25 cellular contexts compared by ENCODE assay signal in the genomic region with DNA sequence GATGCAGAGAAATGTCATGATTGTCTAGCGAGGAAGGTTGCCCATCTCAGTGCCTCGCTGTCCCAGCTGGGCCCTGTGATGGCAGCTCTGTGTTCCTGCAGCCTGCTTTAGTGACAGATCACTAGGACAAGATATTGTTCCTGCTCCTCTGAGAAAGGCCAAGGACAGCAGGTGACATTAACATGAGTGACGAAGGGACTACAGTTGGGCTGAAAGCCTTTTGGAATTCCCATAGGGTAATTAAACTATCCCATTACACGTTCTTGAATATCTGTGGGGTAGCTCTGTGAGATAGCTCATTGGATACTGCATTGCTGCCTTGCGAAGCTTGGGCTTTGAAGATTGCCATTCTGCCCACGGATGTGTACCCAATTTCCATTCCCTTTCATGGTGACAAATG.
"Had no signal": no experiment of that assay in that cellular context is flagged by ENCODE, and none has a peak within 500 bp of the region (broad histone marks: within the 10 kb centered on the region; RNA-seq: fewer than 3 reads in every experiment).

No MANE protein-coding gene starts in this region.

- H3K9ac ChIP-seq: SK-N-SH had no signal

- H3K27me3 ChIP-seq: Peyer's patch, SJCRH30 had no signal

- H3K9me3 ChIP-seq: Peyer's patch, SJCRH30, SK-N-SH had no signal

- H3K36me3 Mint-ChIP-seq: activated naive CD8-positive, alpha-beta T cell treated with anti-CD3 and anti-CD28 coated beads for 36 hours had no signal

- H3K27ac Mint-ChIP-seq: activated CD4-positive, alpha-beta memory T cell treated with anti-CD3 and anti-CD28 coated beads, Interleukin-2, amount 10 ng/mL, durations not matched to agents 7 days and 5 days; activated CD4-positive, alpha-beta T cell treated with anti-CD3 and anti-CD28 coated beads for 36 hours; activated naive CD4-positive, alpha-beta T cell treated with anti-CD3 and anti-CD28 coated beads, Interleukin-2, amount 10 ng/mL, durations not matched to agents 7 days and 5 days; activated naive CD8-positive, alpha-beta T cell treated with anti-CD3 and anti-CD28 coated beads for 36 hours; activated T-cell treated with anti-CD3 and anti-CD28 coated beads, Interleukin-2, amount 50 U/mL, for 72 hours; activated T-helper 2 cell treated with anti-CD3 and anti-CD28 coated beads, Interferon-gamma antibody, Interleukin-2, Interleukin-4, amounts not matched to agents 10 μg/mL and 5 μg/mL and 100 μg/mL, durations not matched to agents 14 hours and 24 hours and 36 hours had no signal

- DNase-seq: activated CD4-positive, alpha-beta memory T cell treated with anti-CD3 and anti-CD28 coated beads, Interleukin-2, amount 10 ng/mL, durations not matched to agents 7 days and 5 days; activated CD4-positive, alpha-beta T cell treated with anti-CD3 and anti-CD28 coated beads for 36 hours; activated CD4-positive, alpha-beta T cell treated with anti-CD3 and anti-CD28 coated beads, Interleukin-2, amount 50 U/mL, for 1 hour; activated gamma-delta T cell treated with Interleukin-2 at 50 U/mL for 16 hours; activated naive CD4-positive, alpha-beta T cell treated with anti-CD3 and anti-CD28 coated beads, Interleukin-2, amount 10 ng/mL, durations not matched to agents 7 days and 5 days; activated naive CD8-positive, alpha-beta T cell treated with anti-CD3 and anti-CD28 coated beads for 36 hours; activated T-cell treated with anti-CD3 and anti-CD28 coated beads for 4 hours; activated T-cell treated with anti-CD3 and anti-CD28 coated beads, Interleukin-2, amount 50 U/mL, for 72 hours; cerebellar nuclear complex; Kasumi-1; KBM-7; NCI-H1105 treated with DMSO at 0.1 percent for 48 hours; NCI-H146; NCI-H187 treated with DMSO at 0.1 percent for 48 hours; NCI-H2081 treated with DMSO at 0.1 percent for 48 hours; NCI-H345; NCI-H524; Peyer's patch; Right ventricle myocardium superior; SJCRH30; SK-N-SH; T-helper 1 cell; WERI-Rb-1 had no signal

- H3K27ac ChIP-seq: Peyer's patch, RWPE1, SJCRH30, WERI-Rb-1 had no signal

- H3K4me1 Mint-ChIP-seq: activated CD4-positive, alpha-beta memory T cell treated with anti-CD3 and anti-CD28 coated beads, Interleukin-2, amount 10 ng/mL, durations not matched to agents 7 days and 5 days; activated CD4-positive, alpha-beta T cell treated with anti-CD3 and anti-CD28 coated beads for 36 hours; activated naive CD4-positive, alpha-beta T cell treated with anti-CD3 and anti-CD28 coated beads, Interleukin-2, amount 10 ng/mL, durations not matched to agents 7 days and 5 days; activated naive CD8-positive, alpha-beta T cell treated with anti-CD3 and anti-CD28 coated beads for 36 hours had no signal

- H3K4me3 ChIP-seq: Peyer's patch, SJCRH30 had no signal

- ATAC-seq: activated CD4-positive, alpha-beta T cell treated with anti-CD3 and anti-CD28 coated beads for 36 hours; activated T-cell treated with anti-CD3 and anti-CD28 coated beads, Interleukin-2, amount 50 U/mL, for 72 hours had no signal

- H3K4me3 Mint-ChIP-seq: activated CD4-positive, alpha-beta memory T cell treated with anti-CD3 and anti-CD28 coated beads, Interleukin-2, amount 10 ng/mL, durations not matched to agents 7 days and 5 days; activated CD4-positive, alpha-beta T cell treated with anti-CD3 and anti-CD28 coated beads for 36 hours; activated naive CD4-positive, alpha-beta T cell treated with anti-CD3 and anti-CD28 coated beads, Interleukin-2, amount 10 ng/mL, durations not matched to agents 7 days and 5 days; activated naive CD8-positive, alpha-beta T cell treated with anti-CD3 and anti-CD28 coated beads for 36 hours; activated T-cell treated with anti-CD3 and anti-CD28 coated beads, Interleukin-2, amount 50 U/mL, for 72 hours had no signal

- H3K36me3 ChIP-seq: Peyer's patch, SJCRH30, WERI-Rb-1 had no signal

- H3K4me1 ChIP-seq: Peyer's patch, SJCRH30 had no signal

- H3K4me2 ChIP-seq: SK-N-SH had no signal
